Comparison of ENCODE assay signal across 1 cellular context in genomic region chr20:53656653-53657288, GRCh38.
TF ChIP-seq lines count a peak whose summit lies in the region.

No MANE protein-coding gene starts in this region.

TF ChIP-seq in K562, 482 proteins besides CTCF, POLR2A, EP300 and RAD21 (continued from another document):
- TF ChIP-seq GTF2B (IDR thresholded peaks at IDR 0.05; ENCODE audit: extremely low read depth, insufficient read length), result no peak
- peak; percentile 83 for TF ChIP-seq EWSR1 (IDR thresholded peaks at IDR 0.05; ENCODE audit: borderline replicate concordance, low read depth, partially characterized antibody)
- TF ChIP-seq CEBPG (CRISPR knock-in tag; IDR thresholded peaks at IDR 0.05), result no peak
- TF ChIP-seq CEBPG (tag; conservative IDR thresholded peaks at IDR 0.05 in 1 of 2, IDR thresholded peaks at IDR 0.05 in 1 of 2), result peak; percentile 75 to 95
- TF ChIP-seq KDM5B (IDR thresholded peaks at IDR 0.05; ENCODE audit: insufficient replicate concordance, low read depth, low read length), result no peak
- TF ChIP-seq ZBTB11 (CRISPR knock-in tag; IDR thresholded peaks at IDR 0.05), result peak in 1 of 3 experiments; percentile 72; a peak in 1 of 6 replicates
- TF ChIP-seq CEBPB (tag; IDR thresholded peaks at IDR 0.05), result peak; percentile 89
- no peak for TF ChIP-seq GABPB2 (CRISPR knock-in tag; conservative IDR thresholded peaks at IDR 0.05)
- TF ChIP-seq ZNF318 (IDR thresholded peaks at IDR 0.05; ENCODE audit: borderline replicate concordance in 1 of 2, low read depth in 1 of 2), result no peak
